1 cellular context compared by ENCODE assay signal in the genomic region with DNA sequence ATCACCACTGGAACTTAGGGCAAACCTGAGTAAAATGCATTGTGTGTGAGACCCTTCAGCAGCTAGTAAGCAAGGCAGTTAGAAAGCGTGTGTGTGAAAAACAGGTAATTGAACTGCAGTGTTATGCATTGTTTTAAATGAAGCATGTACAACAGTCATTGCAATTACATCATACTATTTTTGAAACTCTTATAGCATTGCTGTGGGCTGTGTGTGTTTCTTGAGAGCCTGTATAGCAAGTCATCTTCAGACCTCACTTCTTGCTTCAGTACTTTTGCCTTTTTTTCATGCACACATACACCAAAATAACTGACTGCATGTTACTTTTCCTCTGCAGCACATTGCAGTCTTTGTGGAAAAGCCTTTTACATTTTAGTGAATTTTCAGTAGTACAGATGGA.
TF ChIP-seq lines count a peak whose summit lies in the region.

No MANE protein-coding gene starts in this region.

TF ChIP-seq in HepG2, 621 proteins besides CTCF, POLR2A, EP300 and RAD21:
- TF ChIP-seq, protein P1, sequence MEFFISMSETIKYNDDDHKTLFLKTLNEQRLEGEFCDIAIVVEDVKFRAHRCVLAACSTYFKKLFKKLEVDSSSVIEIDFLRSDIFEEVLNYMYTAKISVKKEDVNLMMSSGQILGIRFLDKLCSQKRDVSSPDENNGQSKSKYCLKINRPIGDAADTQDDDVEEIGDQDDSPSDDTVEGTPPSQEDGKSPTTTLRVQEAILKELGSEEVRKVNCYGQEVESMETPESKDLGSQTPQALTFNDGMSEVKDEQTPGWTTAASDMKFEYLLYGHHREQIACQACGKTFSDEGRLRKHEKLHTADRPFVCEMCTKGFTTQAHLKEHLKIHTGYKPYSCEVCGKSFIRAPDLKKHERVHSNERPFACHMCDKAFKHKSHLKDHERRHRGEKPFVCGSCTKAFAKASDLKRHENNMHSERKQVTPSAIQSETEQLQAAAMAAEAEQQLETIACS (CRISPR knock-in tag; IDR thresholded peaks at IDR 0.05): no peak
- no peak for TF ChIP-seq KDM5B (CRISPR knock-in tag; IDR thresholded peaks at IDR 0.05; ENCODE audit: borderline replicate concordance)
- TF ChIP-seq, protein P2, sequence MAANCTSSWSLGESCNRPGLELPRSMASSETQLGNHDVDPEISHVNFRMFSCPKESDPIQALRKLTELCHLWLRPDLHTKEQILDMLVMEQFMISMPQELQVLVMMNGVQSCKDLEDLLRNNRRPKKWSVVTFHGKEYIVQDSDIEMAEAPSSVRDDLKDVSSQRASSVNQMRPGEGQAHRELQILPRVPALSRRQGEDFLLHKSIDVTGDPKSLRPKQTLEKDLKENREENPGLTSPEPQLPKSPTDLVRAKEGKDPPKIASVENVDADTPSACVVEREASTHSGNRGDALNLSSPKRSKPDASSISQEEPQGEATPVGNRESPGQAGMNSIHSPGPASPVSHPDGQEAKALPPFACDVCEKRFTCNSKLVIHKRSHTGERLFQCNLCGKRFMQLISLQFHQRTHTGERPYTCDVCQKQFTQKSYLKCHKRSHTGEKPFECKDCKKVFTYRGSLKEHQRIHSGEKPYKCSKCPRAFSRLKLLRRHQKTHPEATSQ (CRISPR knock-in tag; IDR thresholded peaks at IDR 0.05; ENCODE audit: borderline replicate concordance): no peak
- TF ChIP-seq, protein P3, sequence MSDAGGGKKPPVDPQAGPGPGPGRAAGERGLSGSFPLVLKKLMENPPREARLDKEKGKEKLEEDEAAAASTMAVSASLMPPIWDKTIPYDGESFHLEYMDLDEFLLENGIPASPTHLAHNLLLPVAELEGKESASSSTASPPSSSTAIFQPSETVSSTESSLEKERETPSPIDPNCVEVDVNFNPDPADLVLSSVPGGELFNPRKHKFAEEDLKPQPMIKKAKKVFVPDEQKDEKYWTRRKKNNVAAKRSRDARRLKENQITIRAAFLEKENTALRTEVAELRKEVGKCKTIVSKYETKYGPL (CRISPR knock-in tag; IDR thresholded peaks at IDR 0.05): no peak
- no peak for TF ChIP-seq SIN3B (IDR thresholded peaks at IDR 0.05; ENCODE audit: low read length)
- TF ChIP-seq, protein P4, sequence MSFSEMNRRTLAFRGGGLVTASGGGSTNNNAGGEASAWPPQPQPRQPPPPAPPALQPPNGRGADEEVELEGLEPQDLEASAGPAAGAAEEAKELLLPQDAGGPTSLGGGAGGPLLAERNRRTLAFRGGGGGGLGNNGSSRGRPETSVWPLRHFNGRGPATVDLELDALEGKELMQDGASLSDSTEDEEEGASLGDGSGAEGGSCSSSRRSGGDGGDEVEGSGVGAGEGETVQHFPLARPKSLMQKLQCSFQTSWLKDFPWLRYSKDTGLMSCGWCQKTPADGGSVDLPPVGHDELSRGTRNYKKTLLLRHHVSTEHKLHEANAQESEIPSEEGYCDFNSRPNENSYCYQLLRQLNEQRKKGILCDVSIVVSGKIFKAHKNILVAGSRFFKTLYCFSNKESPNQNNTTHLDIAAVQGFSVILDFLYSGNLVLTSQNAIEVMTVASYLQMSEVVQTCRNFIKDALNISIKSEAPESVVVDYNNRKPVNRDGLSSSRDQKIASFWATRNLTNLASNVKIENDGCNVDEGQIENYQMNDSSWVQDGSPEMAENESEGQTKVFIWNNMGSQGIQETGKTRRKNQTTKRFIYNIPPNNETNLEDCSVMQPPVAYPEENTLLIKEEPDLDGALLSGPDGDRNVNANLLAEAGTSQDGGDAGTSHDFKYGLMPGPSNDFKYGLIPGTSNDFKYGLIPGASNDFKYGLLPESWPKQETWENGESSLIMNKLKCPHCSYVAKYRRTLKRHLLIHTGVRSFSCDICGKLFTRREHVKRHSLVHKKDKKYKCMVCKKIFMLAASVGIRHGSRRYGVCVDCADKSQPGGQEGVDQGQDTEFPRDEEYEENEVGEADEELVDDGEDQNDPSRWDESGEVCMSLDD (CRISPR knock-in tag; IDR thresholded peaks at IDR 0.05; ENCODE audit: borderline replicate concordance): no peak
